In genomic region chr16:1966460-1966859, GRCh38 we compare ENCODE assay signal across 10 cellular contexts. TPM values are rescaled to one million over a fixed set of nuclear protein-coding genes. Genes with fewer than 3 reads are reported as not detected.
DNase-seq lines count a peak whose midpoint lies in the region; ATAC-seq lines count a peak whose summit lies in the region.
"Had no signal": no experiment of that assay in that cellular context is flagged by ENCODE, and none has a peak within 500 bp of the region (broad histone marks: within the 10 kb centered on the region; RNA-seq: fewer than 3 reads in every experiment).

Gene RNF151 (plus strand): TSS chr16:1966856. CDS start chr16:1966882, 26 bp downstream.

- peak within 1 kb of the TSS; percentile 98 for H3K27ac ChIP-seq in stomach smooth muscle (ENCODE audit: low read length)

- no peaks in the 10 kb centered on the region for H3K9me3 Mint-ChIP-seq in T-helper 1 cell treated with Interleukin-12 subunit alpha and Interleukin-12 subunit beta and Interleukin-4 antibody, amounts not matched to agents 30 μg/mL and 1 μg/mL, for 36 hours
- no peaks in the 10 kb centered on the region for H3K9me3 Mint-ChIP-seq in activated T-helper 2 cell treated with anti-CD3 and anti-CD28 coated beads, Interferon-gamma antibody, Interleukin-2, Interleukin-4, amounts not matched to agents 10 μg/mL and 5 μg/mL and 100 μg/mL, durations not matched to agents 14 hours and 24 hours and 36 hours
- H3K9me3 Mint-ChIP-seq in immature natural killer cell, result peaks cover 0 to 2% (median 0%) of the 10 kb centered on the region in 6 donors

- H3K27me3 ChIP-seq in stomach smooth muscle (ENCODE audit: control insufficient read depth in 1 of 2, insufficient read depth in 2 of 2, low read length in 2 of 2), result no peaks in the 10 kb centered on the region

- no peak for DNase-seq in T-helper 1 cell
- no peak for DNase-seq in activated T-helper 2 cell treated with anti-CD3 and anti-CD28 coated beads, Interferon-gamma antibody, Interleukin-2, Interleukin-4, amounts not matched to agents 10 μg/mL and 5 μg/mL and 100 μg/mL, durations not matched to agents 14 hours and 24 hours and 36 hours (ENCODE audit: low spot score)
- DNase-seq in immature natural killer cell, result no peak
- no peak for DNase-seq in effector CD8-positive, alpha-beta T cell (lab: John Stamatoyannopoulos, UW)

- H3K4me1 ChIP-seq in stomach smooth muscle (ENCODE audit: control insufficient read depth, insufficient read depth, low read length), result peaks cover 28% of the 10 kb centered on the region

- intact Hi-C loops in activated T-helper 2 cell treated with anti-CD3 and anti-CD28 coated beads, Interferon-gamma antibody, Interleukin-2, Interleukin-4, amounts not matched to agents 10 μg/mL and 5 μg/mL and 100 μg/mL, durations not matched to agents 14 hours and 24 hours and 36 hours (cut with micrococcal nuclease), result no loop called here

- no peaks in the 10 kb centered on the region for H3K27me3 Mint-ChIP-seq in T-helper 1 cell treated with Interleukin-12 subunit alpha and Interleukin-12 subunit beta and Interleukin-4 antibody, amounts not matched to agents 30 μg/mL and 1 μg/mL, for 36 hours (ENCODE audit: low read depth)
- H3K27me3 Mint-ChIP-seq in activated T-helper 2 cell treated with anti-CD3 and anti-CD28 coated beads, Interferon-gamma antibody, Interleukin-2, Interleukin-4, amounts not matched to agents 10 μg/mL and 5 μg/mL and 100 μg/mL, durations not matched to agents 14 hours and 24 hours and 36 hours (ENCODE audit: low read depth), result no peaks in the 10 kb centered on the region
- H3K27me3 Mint-ChIP-seq in immature natural killer cell (ENCODE audit: low read depth in 3 of 3), result peaks cover 13 to 21% (median 14%) of the 10 kb centered on the region in 3 donors

- H3K27ac Mint-ChIP-seq in T-helper 1 cell treated with Interleukin-12 subunit alpha and Interleukin-12 subunit beta and Interleukin-4 antibody, amounts not matched to agents 30 μg/mL and 1 μg/mL, for 36 hours, result peak within 1 kb of the TSS; percentile 96
- H3K27ac Mint-ChIP-seq in activated T-helper 2 cell treated with anti-CD3 and anti-CD28 coated beads, Interferon-gamma antibody, Interleukin-2, Interleukin-4, amounts not matched to agents 10 μg/mL and 5 μg/mL and 100 μg/mL, durations not matched to agents 14 hours and 24 hours and 36 hours, result peak within 1 kb of the TSS; percentile 94
- H3K27ac Mint-ChIP-seq in immature natural killer cell, result peak within 1 kb of the TSS; percentile 93 to 97 (median 96)

- peaks cover 23% of the 10 kb centered on the region for H3K36me3 Mint-ChIP-seq in T-helper 1 cell treated with Interleukin-12 subunit alpha and Interleukin-12 subunit beta and Interleukin-4 antibody, amounts not matched to agents 30 μg/mL and 1 μg/mL, for 36 hours (ENCODE audit: low read depth)
- H3K36me3 Mint-ChIP-seq in activated T-helper 2 cell treated with anti-CD3 and anti-CD28 coated beads, Interferon-gamma antibody, Interleukin-2, Interleukin-4, amounts not matched to agents 10 μg/mL and 5 μg/mL and 100 μg/mL, durations not matched to agents 14 hours and 24 hours and 36 hours (ENCODE audit: low read depth), result peaks cover 39% of the 10 kb centered on the region
- peaks cover 4 to 9% (median 5%) of the 10 kb centered on the region in 3 donors for H3K36me3 Mint-ChIP-seq in immature natural killer cell

- peaks cover 29% of the 10 kb centered on the region for H3K4me1 Mint-ChIP-seq in T-helper 1 cell treated with Interleukin-12 subunit alpha and Interleukin-12 subunit beta and Interleukin-4 antibody, amounts not matched to agents 30 μg/mL and 1 μg/mL, for 36 hours (ENCODE audit: low read depth)
- H3K4me1 Mint-ChIP-seq in activated T-helper 2 cell treated with anti-CD3 and anti-CD28 coated beads, Interferon-gamma antibody, Interleukin-2, Interleukin-4, amounts not matched to agents 10 μg/mL and 5 μg/mL and 100 μg/mL, durations not matched to agents 14 hours and 24 hours and 36 hours (ENCODE audit: low read depth), result peaks cover 28% of the 10 kb centered on the region
- peaks cover 33 to 39% of the 10 kb centered on the region in 2 donors for H3K4me1 Mint-ChIP-seq in immature natural killer cell

- ATAC-seq in GM21717 (IDR thresholded peaks at IDR 0.05; ENCODE audit: unreplicated experiment), result no peak
- ATAC-seq in GM18520 (IDR thresholded peaks at IDR 0.05; ENCODE audit: unreplicated experiment), result no peak

- H3K4me3 ChIP-seq in stomach smooth muscle (ENCODE audit: low read length in 2 of 2), result peak within 1 kb of the TSS; percentile 80 to 90

- H3K4me3 Mint-ChIP-seq in T-helper 1 cell treated with Interleukin-12 subunit alpha and Interleukin-12 subunit beta and Interleukin-4 antibody, amounts not matched to agents 30 μg/mL and 1 μg/mL, for 36 hours, result peak within 1 kb of the TSS; percentile 96
- peak within 1 kb of the TSS; percentile 98 for H3K4me3 Mint-ChIP-seq in activated T-helper 2 cell treated with anti-CD3 and anti-CD28 coated beads, Interferon-gamma antibody, Interleukin-2, Interleukin-4, amounts not matched to agents 10 μg/mL and 5 μg/mL and 100 μg/mL, durations not matched to agents 14 hours and 24 hours and 36 hours (ENCODE audit: low read depth)
- peak within 1 kb of the TSS; percentile 89 to 94 (median 92) for H3K4me3 Mint-ChIP-seq in immature natural killer cell

- peak within 1 kb of the TSS; percentile 96 to 100 for H3K9ac ChIP-seq in stomach smooth muscle (ENCODE audit: low read length in 2 of 2)

- H3K9me3 ChIP-seq in stomach smooth muscle (ENCODE audit: control insufficient read depth in 2 of 2, low read length in 2 of 2), result no peaks in the 10 kb centered on the region

- H3K36me3 ChIP-seq in stomach smooth muscle (ENCODE audit: control insufficient read depth in 2 of 2, insufficient read depth in 2 of 2, low read length in 2 of 2), result peaks cover 10 to 15% of the 10 kb centered on the region in 2 donors

RNA-seq across cellular contexts. Expression of gene RNF151, which starts in this region (rescaled TPM):
- 0.39 TPM in 1 of 2 replicates, not detected in the other for total RNA-seq in activated T-helper 2 cell treated with anti-CD3 and anti-CD28 coated beads, Interferon-gamma antibody, Interleukin-2, Interleukin-4, amounts not matched to agents 10 μg/mL and 5 μg/mL and 100 μg/mL, durations not matched to agents 14 hours and 24 hours and 36 hours
- not detected for polyA plus RNA-seq in immature natural killer cell
- total RNA-seq: H4, RPMI7951 had no signal
